Comparison of ENCODE assay signal across 1 cellular context in the genomic region with DNA sequence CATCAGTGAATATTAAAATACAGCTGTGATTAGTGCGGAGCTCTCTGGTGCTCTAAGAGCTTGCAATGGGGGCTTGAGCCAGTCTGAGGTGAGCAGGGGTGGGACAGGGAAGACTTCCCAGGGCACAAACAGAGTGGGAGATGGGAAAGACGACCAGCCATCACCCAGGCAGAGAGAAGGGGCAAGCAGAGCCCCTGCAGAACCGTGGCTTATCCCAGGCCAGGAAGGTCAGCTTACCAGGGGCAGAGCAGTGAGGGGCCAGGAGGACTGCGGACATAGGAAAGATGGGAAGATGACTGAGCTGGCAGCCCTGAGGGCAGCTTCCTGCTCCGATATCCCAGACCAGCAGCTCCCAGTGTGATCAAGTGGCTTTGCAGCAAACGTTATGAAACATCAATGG.
TF ChIP-seq lines count a peak whose summit lies in the region.

No MANE protein-coding gene starts in this region.

TF ChIP-seq in WTC11, 78 proteins besides CTCF, POLR2A, EP300 and RAD21 (continued from another document):
- TF ChIP-seq ZNF281 (CRISPR knock-in tag; IDR thresholded peaks at IDR 0.05), result no peak
- TF ChIP-seq, protein P1, sequence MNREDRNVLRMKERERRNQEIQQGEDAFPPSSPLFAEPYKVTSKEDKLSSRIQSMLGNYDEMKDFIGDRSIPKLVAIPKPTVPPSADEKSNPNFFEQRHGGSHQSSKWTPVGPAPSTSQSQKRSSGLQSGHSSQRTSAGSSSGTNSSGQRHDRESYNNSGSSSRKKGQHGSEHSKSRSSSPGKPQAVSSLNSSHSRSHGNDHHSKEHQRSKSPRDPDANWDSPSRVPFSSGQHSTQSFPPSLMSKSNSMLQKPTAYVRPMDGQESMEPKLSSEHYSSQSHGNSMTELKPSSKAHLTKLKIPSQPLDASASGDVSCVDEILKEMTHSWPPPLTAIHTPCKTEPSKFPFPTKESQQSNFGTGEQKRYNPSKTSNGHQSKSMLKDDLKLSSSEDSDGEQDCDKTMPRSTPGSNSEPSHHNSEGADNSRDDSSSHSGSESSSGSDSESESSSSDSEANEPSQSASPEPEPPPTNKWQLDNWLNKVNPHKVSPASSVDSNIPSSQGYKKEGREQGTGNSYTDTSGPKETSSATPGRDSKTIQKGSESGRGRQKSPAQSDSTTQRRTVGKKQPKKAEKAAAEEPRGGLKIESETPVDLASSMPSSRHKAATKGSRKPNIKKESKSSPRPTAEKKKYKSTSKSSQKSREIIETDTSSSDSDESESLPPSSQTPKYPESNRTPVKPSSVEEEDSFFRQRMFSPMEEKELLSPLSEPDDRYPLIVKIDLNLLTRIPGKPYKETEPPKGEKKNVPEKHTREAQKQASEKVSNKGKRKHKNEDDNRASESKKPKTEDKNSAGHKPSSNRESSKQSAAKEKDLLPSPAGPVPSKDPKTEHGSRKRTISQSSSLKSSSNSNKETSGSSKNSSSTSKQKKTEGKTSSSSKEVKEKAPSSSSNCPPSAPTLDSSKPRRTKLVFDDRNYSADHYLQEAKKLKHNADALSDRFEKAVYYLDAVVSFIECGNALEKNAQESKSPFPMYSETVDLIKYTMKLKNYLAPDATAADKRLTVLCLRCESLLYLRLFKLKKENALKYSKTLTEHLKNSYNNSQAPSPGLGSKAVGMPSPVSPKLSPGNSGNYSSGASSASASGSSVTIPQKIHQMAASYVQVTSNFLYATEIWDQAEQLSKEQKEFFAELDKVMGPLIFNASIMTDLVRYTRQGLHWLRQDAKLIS (CRISPR knock-in tag; IDR thresholded peaks at IDR 0.05; ENCODE audit: borderline replicate concordance), result no peak
- TF ChIP-seq SMAD4 (CRISPR knock-in tag; IDR thresholded peaks at IDR 0.05), result no peak
- TF ChIP-seq SOX15 (CRISPR knock-in tag; IDR thresholded peaks at IDR 0.05), result no peak
TF ChIP-seq in WTC11: peak in this region for 0.
